In genomic region chr22:28021116-28021997, GRCh38 we compare ENCODE assay signal across 1 cellular context.
TF ChIP-seq lines count a peak whose summit lies in the region.

No MANE protein-coding gene starts in this region.

TF ChIP-seq in HepG2, 621 proteins besides CTCF, POLR2A, EP300 and RAD21 (continued from another document):
- TF ChIP-seq ZNF576 (CRISPR knock-in tag; IDR thresholded peaks at IDR 0.05) (no peak), MLXIP (CRISPR knock-in tag; IDR thresholded peaks at IDR 0.05; ENCODE audit: borderline replicate concordance) (no peak)
- TF ChIP-seq, protein P1, sequence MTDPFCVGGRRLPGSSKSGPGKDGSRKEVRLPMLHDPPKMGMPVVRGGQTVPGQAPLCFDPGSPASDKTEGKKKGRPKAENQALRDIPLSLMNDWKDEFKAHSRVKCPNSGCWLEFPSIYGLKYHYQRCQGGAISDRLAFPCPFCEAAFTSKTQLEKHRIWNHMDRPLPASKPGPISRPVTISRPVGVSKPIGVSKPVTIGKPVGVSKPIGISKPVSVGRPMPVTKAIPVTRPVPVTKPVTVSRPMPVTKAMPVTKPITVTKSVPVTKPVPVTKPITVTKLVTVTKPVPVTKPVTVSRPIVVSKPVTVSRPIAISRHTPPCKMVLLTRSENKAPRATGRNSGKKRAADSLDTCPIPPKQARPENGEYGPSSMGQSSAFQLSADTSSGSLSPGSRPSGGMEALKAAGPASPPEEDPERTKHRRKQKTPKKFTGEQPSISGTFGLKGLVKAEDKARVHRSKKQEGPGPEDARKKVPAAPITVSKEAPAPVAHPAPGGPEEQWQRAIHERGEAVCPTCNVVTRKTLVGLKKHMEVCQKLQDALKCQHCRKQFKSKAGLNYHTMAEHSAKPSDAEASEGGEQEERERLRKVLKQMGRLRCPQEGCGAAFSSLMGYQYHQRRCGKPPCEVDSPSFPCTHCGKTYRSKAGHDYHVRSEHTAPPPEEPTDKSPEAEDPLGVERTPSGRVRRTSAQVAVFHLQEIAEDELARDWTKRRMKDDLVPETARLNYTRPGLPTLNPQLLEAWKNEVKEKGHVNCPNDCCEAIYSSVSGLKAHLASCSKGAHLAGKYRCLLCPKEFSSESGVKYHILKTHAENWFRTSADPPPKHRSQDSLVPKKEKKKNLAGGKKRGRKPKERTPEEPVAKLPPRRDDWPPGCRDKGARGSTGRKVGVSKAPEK (CRISPR knock-in tag; IDR thresholded peaks at IDR 0.05; ENCODE audit: borderline replicate concordance) = no peak
TF ChIP-seq in HepG2: peak in this region for 0.
